8 cellular contexts compared by ENCODE assay signal in the genomic region with DNA sequence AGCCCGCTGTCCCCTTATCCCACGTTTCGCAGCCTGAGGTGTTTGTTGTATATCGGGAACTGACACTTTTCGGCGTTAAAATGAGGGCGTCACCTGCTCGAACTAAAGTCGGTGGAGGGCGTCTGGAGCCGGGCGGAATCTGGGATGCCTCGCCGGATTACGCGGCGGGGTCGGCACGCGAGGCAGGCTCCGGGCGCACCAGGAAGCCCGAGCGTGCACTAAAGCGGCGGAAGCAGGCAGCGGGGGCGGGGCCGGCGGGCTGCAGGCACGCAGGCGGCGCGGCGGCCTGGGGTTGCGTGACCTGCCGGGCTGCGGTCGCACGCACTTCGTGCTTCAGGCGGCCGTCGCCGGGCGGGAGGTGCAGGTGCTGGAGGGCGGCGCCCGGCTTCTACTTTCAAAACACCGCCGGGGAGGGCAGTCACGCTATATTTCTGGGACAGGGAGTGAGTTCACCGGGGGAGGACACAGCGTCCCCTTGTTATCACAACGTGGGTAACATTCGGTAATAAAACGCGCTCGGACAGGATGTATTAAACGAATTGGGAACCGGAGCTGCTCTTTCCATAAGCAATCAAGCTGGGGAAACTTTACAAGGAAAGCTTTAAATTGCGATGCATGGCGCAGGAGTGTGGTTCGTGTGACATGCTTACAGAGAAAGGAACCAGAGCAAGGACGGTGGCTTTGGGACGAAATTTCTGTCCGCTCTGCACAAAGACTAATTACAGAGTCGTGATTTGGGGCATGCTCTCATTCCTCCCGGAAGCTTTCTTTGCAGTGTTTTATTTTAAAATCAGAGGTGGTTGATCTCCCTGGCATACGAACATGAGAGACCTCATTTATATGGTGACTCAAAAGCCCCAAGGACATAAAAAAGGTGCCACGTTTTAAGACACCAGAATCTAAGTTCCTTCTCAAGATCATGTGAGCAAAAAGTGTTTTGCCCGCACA. TPM values are rescaled to one million over a fixed set of nuclear protein-coding genes. Genes with fewer than 3 reads are reported as not detected.
A peak's percentile ranks its signal among the peaks of the same experiment; 100 is the strongest.
DNase-seq lines count a peak whose midpoint lies in the region; ATAC-seq and TF ChIP-seq lines count a peak whose summit lies in the region.

No MANE protein-coding gene starts in this region.

- peaks cover 6% of the 10 kb centered on the region for H3K9me3 Mint-ChIP-seq in activated T-cell treated with anti-CD3 and anti-CD28 coated beads, Interleukin-2, amount 50 U/mL, for 24 hours

- H3K4me3 Mint-ChIP-seq in activated T-cell treated with anti-CD3 and anti-CD28 coated beads, Interleukin-2, amount 50 U/mL, for 24 hours: peak overlapping the region; percentile 87

- POLR2A ChIA-PET in OCI-LY7 (lab: Charles Lee): interaction anchor here (0.7 to 2.1 kb wide), 7 partner anchors 10 to 272 kb away, joined by 3 to 12 read pairs (median 3); no protein-coding TSS in a partner anchor

- intact Hi-C loops in OCI-LY7 (cut with micrococcal nuclease; ENCODE audit: unreplicated experiment): loop anchor here (1.0 to 5.0 kb wide), 3 partner anchors 143 to 271 kb away; a partner anchor contains a TSS

- DNase-seq in COR-L47 (lab: John Stamatoyannopoulos, UW) (peak; percentile 88), OCI-LY7 (ENCODE audit: low spot score) (peak; percentile 72), myocyte (ENCODE audit: low read depth) (peak; percentile 93)
- peak; percentile 94 for DNase-seq in activated T-cell treated with anti-CD3 and anti-CD28 coated beads, Interleukin-2, amount 50 U/mL, for 24 hours
- peak; percentile 60 to 86 for DNase-seq in stimulated activated CD8-positive, alpha-beta memory T cell treated with anti-CD3 and anti-CD28 coated beads, Interleukin-7, amount 100 ng/mL, for 4 hours (ENCODE audit: low read depth in 2 of 2)

- no TSS peak for BruUV-seq in OCI-LY7 (replicated peaks; lab: Mats Ljungman, UMichigan)

- no peaks in the 10 kb centered on the region for H3K79me2 ChIP-seq in OCI-LY7 (ENCODE audit: insufficient read depth, low read depth, low read length)

- H2AFZ ChIP-seq in OCI-LY7 (ENCODE audit: low read length): peak overlapping the region; percentile 92

- H3K9me3 ChIP-seq in OCI-LY7 (ENCODE audit: low read length) (no peaks in the 10 kb centered on the region), esophagus (ENCODE audit: control insufficient read depth in 2 of 2, insufficient read depth in 1 of 2, low read depth in 1 of 2, low read length in 1 of 2) (no peaks in the 10 kb centered on the region)

- whole genome bisulfite sequencing in esophagus, 2 donors: 1 to 2% methylated on average over 70 to 72 of the region's 72 CpGs

- peaks cover 59% of the 10 kb centered on the region for H3K4me1 Mint-ChIP-seq in activated T-cell treated with anti-CD3 and anti-CD28 coated beads, Interleukin-2, amount 50 U/mL, for 24 hours (ENCODE audit: low read depth)

- no peaks in the 10 kb centered on the region for H4K20me1 ChIP-seq in OCI-LY7 (ENCODE audit: insufficient read depth, low read length)

- H3K27me3 Mint-ChIP-seq in activated T-cell treated with anti-CD3 and anti-CD28 coated beads, Interleukin-2, amount 50 U/mL, for 24 hours: no peaks in the 10 kb centered on the region

- peak overlapping the region; percentile 80 for H3K4me2 ChIP-seq in OCI-LY7 (ENCODE audit: low read length)

- H3K27ac ChIP-seq in OCI-LY7 (ENCODE audit: low read depth, low read length, poor library complexity, severe bottlenecking) (no peak overlapping the region), esophagus (ENCODE audit: low read depth in 2 of 2, low read length in 1 of 2) (peak overlapping the region; percentile 89 to 96)

- TF ChIP-seq CTCF in OCI-LY7 (conservative IDR thresholded peaks at IDR 0.05; ENCODE audit: low read length): no peak; the same call in 1 of the 2 replicates

- no peaks in the 10 kb centered on the region for H3K9me2 ChIP-seq in OCI-LY7 (ENCODE audit: insufficient read depth, low read length)

- H3K4me1 ChIP-seq in OCI-LY7 (ENCODE audit: insufficient read depth, low read length, poor library complexity, severe bottlenecking) (peaks cover 6% of the 10 kb centered on the region), esophagus (ENCODE audit: control insufficient read depth in 2 of 2, insufficient read depth in 2 of 2, low read length in 1 of 2) (peaks cover 0 to 2% of the 10 kb centered on the region in 2 donors)

- peak overlapping the region; percentile 99 for H3K27ac Mint-ChIP-seq in activated T-cell treated with anti-CD3 and anti-CD28 coated beads, Interleukin-2, amount 50 U/mL, for 24 hours

- peaks cover 17% of the 10 kb centered on the region for H3K36me3 Mint-ChIP-seq in activated T-cell treated with anti-CD3 and anti-CD28 coated beads, Interleukin-2, amount 50 U/mL, for 24 hours (ENCODE audit: low read depth)

- CTCF ChIA-PET in OCI-LY7 (lab: Charles Lee; ENCODE audit: unreplicated experiment): no interaction called here

- ATAC-seq in GM19452 (IDR thresholded peaks at IDR 0.05; ENCODE audit: unreplicated experiment): peak; percentile 69
- ATAC-seq in HG03558 (IDR thresholded peaks at IDR 0.05; ENCODE audit: extremely low read depth, unreplicated experiment): peak; percentile 40

- H3K36me3 ChIP-seq in OCI-LY7 (ENCODE audit: insufficient read depth, low read length) (no peaks in the 10 kb centered on the region), esophagus (ENCODE audit: control insufficient read depth in 2 of 2, insufficient read depth in 2 of 2, low read length in 1 of 2) (no peaks in the 10 kb centered on the region)

- H3K4me3 ChIP-seq in OCI-LY7 (ENCODE audit: low read depth, low read length, poor library complexity, severe bottlenecking): peak overlapping the region; percentile 65
- peak overlapping the region; percentile 64 to 68 for H3K4me3 ChIP-seq in esophagus (ENCODE audit: low read depth in 1 of 2, low read length in 2 of 2)

- no peaks in the 10 kb centered on the region for H3K27me3 ChIP-seq in esophagus (ENCODE audit: control insufficient read depth in 1 of 2, insufficient read depth in 2 of 2, low read length in 2 of 2)

RNA-seq across cellular contexts. Expression of a gene that starts 9.1 kb away (rescaled TPM):
- 0.16 TPM in 1 of 2 replicates, not detected in the other for total RNA-seq in OCI-LY7 (2014; rRNA removed; shearing (Covaris generic))
- total RNA-seq in OCI-LY7 (2022): not detected in 2 replicates
- polyA plus RNA-seq in esophagus: under 1 TPM; 0.21 to 0.33 TPM
- total RNA-seq in myocyte: 0.68 and 1.3 TPM in 2 replicates
- polyA plus RNA-seq in myocyte (2012): 0.73 TPM
